In the genomic region with DNA sequence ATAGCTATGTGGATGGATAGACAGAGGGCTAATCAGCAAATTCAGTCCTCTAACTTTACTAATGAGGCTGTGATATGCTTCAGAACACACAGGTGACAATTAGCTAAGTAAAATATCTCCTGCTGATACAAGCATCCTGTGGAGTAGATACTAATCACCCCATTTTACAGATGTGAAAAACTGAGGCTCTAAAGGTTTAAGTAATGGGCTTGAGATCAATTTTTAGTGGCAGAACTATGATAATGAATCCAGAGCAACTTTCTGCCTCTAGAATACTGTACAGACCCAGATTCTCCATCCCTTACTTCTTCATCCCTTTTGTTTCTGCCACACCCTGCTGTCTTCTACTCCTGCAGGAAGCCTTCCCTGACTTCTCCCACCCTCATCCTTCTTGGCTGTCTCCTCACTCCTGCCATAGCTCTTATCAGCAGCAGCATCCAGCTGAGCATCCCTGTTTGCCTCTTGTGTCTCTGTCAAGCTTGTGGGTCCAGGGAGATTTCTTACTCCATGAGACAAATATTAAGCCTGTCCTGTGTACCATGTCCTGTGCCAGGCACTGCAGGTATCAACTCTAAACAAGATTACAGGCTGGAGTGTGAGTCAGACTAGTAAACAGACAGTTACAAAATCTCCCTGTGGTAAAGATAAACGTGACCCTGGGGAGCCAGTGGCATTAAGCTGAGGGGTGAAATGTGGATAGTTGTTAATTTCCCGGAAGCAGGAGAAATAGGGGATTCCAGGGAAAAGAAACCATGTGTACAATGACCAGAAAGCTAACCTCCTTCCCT, we compare ENCODE assay signal across 19 cellular contexts. TPM values are rescaled to one million over a fixed set of nuclear protein-coding genes. Genes with fewer than 3 reads are reported as not detected.
"Had no signal": no experiment of that assay in that cellular context is flagged by ENCODE, and none has a peak within 500 bp of the region (broad histone marks: within the 10 kb centered on the region; RNA-seq: fewer than 3 reads in every experiment).

No MANE protein-coding gene starts in this region.

- ATAC-seq: esophagus mucosa; natural killer cell treated with Interleukin-12 subunit alpha and Interleukin-12 subunit beta and Interleukin-15 and Interleukin-18, amount 100 ng/mL, for 72 hours had no signal

- H3K27ac ChIP-seq: right atrium auricular region, tibial nerve, uterus had no signal

- H3K36me3 ChIP-seq: right atrium auricular region, tibial nerve, uterus had no signal

- H3K4me1 ChIP-seq: right atrium auricular region, tibial nerve, uterus had no signal

- H3K9me3 ChIP-seq: right atrium auricular region, tibial nerve, uterus had no signal

- DNase-seq: activated CD4-positive, alpha-beta T cell treated with anti-CD3 and anti-CD28 coated beads, Interleukin-2, amount 10 ng/mL, durations not matched to agents 7 days and 5 days; activated CD4-positive, CD25-positive, alpha-beta regulatory T cell; activated CD8-positive, alpha-beta memory T cell treated with anti-CD3 and anti-CD28 coated beads for 24 hours; activated naive CD4-positive, alpha-beta T cell treated with anti-CD3 and anti-CD28 coated beads, Interleukin-2, amount 50 U/mL, for 16 hours; hypothalamus; occipital lobe; small intestine; stimulated activated CD4-positive, alpha-beta T cell treated with anti-CD3 and anti-CD28 coated beads, Interleukin-4, amount 100 ng/mL, for 24 hours; stimulated activated CD8-positive, alpha-beta memory T cell treated with anti-CD3 and anti-CD28 coated beads, Interleukin-4, amount 100 ng/mL, for 48 hours; stimulated activated naive CD4-positive, alpha-beta T cell treated with Interleukin-2 at 50 U/mL for 16 hours; substantia nigra; uterus had no signal

- H3K27me3 ChIP-seq: right atrium auricular region, tibial nerve, uterus had no signal

- H3K4me3 ChIP-seq: right atrium auricular region, tibial nerve, uterus had no signal

RNA-seq across cellular contexts. Expression of a gene that starts 39.2 kb away (rescaled TPM):
- total RNA-seq: activated CD4-positive, alpha-beta T cell treated with anti-CD3 and anti-CD28 coated beads, Interleukin-2, amount 10 ng/mL, durations not matched to agents 7 days and 5 days; cardiac septum; mesenteric fat pad; natural killer cell treated with Interleukin-12 subunit alpha and Interleukin-12 subunit beta and Interleukin-15 and Interleukin-18, amount 100 ng/mL, for 72 hours; right atrium auricular region; T-helper 2 cell treated with Interferon-gamma antibody and Interleukin-4, amounts not matched to agents 100 ng/mL and 5 ng/mL, for 36 hours had no signal
